In the genomic region with DNA sequence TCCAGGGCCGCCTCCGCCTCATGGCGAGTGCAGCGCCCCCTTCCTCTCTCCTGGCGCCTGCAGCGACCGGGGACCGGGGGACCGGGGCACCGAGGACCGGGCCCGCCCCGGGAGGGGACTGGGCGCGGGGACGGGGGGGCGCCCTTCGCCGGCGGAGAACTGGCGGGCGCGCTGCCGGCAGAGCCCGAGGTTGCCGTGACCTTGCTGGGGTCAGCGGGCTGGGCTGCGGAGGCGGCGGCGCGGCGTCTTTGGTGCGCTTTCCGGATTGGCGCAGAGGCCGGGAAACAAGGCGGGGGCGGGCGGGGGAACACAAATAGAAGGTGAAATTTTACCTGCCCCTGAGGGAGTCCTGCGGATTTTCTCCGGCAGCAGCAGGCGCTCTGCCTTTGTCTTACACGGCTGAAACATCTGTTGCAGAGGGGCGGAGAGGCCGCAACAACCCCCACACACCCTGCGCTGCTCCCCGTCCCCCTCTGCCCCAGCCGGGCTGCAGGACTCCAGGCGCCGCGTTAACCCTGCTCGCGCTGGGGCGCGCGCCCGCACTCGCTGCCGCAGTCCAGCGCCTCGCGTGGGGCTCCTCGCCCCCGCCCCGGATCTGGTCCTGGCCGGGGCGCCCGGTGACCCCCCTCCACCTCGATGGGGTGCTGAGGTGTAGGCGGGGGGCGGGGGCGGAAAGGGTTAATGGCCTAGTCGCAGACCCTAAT, we compare ENCODE assay signal across 7 cellular contexts. TPM values are rescaled to one million over a fixed set of nuclear protein-coding genes. Genes with fewer than 3 reads are reported as not detected.
DNase-seq lines count a peak whose midpoint lies in the region; TF ChIP-seq lines count a peak whose summit lies in the region.

No MANE protein-coding gene starts in this region.

- peak; percentile 41 for TF ChIP-seq POLR2A in GM19099 (IDR thresholded peaks at IDR 0.05; ENCODE audit: extremely low read depth, insufficient read length, low read depth)

- WGBS in ectodermal cell, 2 experiments = 0% methylated on average over 74 of the region's 74 CpGs
- WGBS in mesodermal cell (ENCODE audit: insufficient coverage in 2 of 2), 2 experiments = 0% methylated on average over 30 to 64 of the region's 74 CpGs

- H3K36me3 ChIP-seq in ectodermal cell (ENCODE audit: control insufficient read depth, insufficient read depth, low read length) = no peaks in the 10 kb centered on the region
- H3K36me3 ChIP-seq in mesodermal cell (ENCODE audit: control insufficient read depth, insufficient read depth, low read length) = no peaks in the 10 kb centered on the region

- H3K4me3 ChIP-seq in ectodermal cell (ENCODE audit: insufficient read depth, low read depth, low read length) (peak overlapping the region; percentile 34), mesodermal cell (ENCODE audit: extremely low read depth, insufficient read depth, low read length, poor library complexity, severe bottlenecking) (peak overlapping the region; percentile 48)

- peak; percentile 57 for DNase-seq in NCI-H1694 treated with DMSO at 0.1 percent for 48 hours (lab: John Stamatoyannopoulos, UW)
- DNase-seq in activated CD4-positive, alpha-beta T cell treated with anti-CD3 and anti-CD28 coated beads, Interleukin-2, amount 50 U/mL, for 1 hour = peak; percentile 63
- peak; percentile 18 to 56 for DNase-seq in stimulated activated CD8-positive, alpha-beta memory T cell treated with anti-CD3 and anti-CD28 coated beads, Interleukin-7, amount 100 ng/mL, for 4 hours (ENCODE audit: low read depth in 2 of 2)
- DNase-seq in kidney glomerular epithelial cell (lab: John Stamatoyannopoulos, UW) = no peak

- peak overlapping the region; percentile 73 for H3K27ac ChIP-seq in ectodermal cell (ENCODE audit: insufficient read depth, low read depth, low read length, poor library complexity, severe bottlenecking)
- H3K27ac ChIP-seq in mesodermal cell (ENCODE audit: low read depth, low read length, severe bottlenecking) = peak overlapping the region; percentile 41

- peaks cover 57% of the 10 kb centered on the region for H3K4me1 ChIP-seq in ectodermal cell (ENCODE audit: control insufficient read depth, insufficient read depth, low read length)
- H3K4me1 ChIP-seq in mesodermal cell (ENCODE audit: control insufficient read depth, insufficient read depth, low read length, poor library complexity, severe bottlenecking) = peaks cover 61% of the 10 kb centered on the region

- H3K9me3 ChIP-seq in ectodermal cell (ENCODE audit: control insufficient read depth, low read length) = no peaks in the 10 kb centered on the region
- H3K9me3 ChIP-seq in mesodermal cell (ENCODE audit: control insufficient read depth, low read length) = no peaks in the 10 kb centered on the region

- H3K27me3 ChIP-seq in ectodermal cell (ENCODE audit: control insufficient read depth, insufficient read depth, low read length, poor library complexity, severe bottlenecking) = peaks cover 18% of the 10 kb centered on the region

RNA-seq across cellular contexts. Expression of a gene that starts 53.5 kb away (rescaled TPM):
- polyA plus RNA-seq in ectodermal cell (2013, experiment 1 of 4) = 58.8 TPM
- 65.5 TPM for polyA plus RNA-seq in ectodermal cell (2013, experiment 2 of 4)
- 33.2 TPM for polyA plus RNA-seq in ectodermal cell (2013, experiment 3 of 4)
- polyA plus RNA-seq in ectodermal cell (2013, experiment 4 of 4) = 43.0 TPM
- 51.2 TPM for polyA plus RNA-seq in mesodermal cell (2013, experiment 1 of 2)
- polyA plus RNA-seq in mesodermal cell (2013, experiment 2 of 2) = 44.7 TPM
